8 cellular contexts compared by ENCODE assay signal in the genomic region with DNA sequence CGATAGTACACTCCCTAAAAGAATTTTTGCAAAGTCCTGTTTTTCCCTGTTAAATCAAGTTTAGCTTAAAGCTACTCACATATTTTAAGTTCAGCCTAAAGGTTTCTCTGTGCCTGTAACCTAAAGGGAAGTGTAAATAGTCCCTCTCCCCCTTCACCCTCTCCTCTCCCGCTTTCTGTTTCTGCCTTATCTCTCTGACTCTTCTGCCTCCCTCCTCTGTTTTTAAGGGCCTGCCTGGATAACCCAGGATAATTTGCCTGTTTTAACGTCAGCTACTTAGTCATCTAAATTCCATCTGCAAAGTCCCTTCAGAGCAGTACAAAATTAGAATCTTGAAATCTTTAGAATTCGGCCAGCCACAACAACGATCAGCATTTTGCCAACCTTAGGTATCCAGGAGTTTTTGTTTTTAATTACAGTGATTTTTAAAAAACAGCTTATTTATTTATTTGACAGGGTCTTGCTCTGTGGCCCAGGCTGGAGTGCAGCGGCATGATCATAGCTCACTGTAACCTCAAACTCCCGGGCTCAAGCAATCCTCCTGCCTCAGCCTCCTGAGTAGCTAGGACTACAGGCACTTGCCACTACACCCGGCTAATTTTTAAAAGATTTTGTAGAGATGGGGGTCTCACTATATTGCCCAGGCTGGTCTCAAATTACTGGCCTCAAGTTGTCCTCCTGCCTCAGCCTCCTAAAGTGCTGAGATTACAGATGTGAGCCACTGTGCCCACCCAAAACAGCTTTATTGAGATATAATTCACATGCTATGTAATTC.
DNase-seq lines count a peak whose midpoint lies in the region; ATAC-seq lines count a peak whose summit lies in the region.

No MANE protein-coding gene starts in this region.

- H3K4me1 Mint-ChIP-seq in activated naive CD4-positive, alpha-beta T cell treated with anti-CD3 and anti-CD28 coated beads, Interleukin-2, amount 10 ng/mL, durations not matched to agents 7 days and 5 days = peaks cover 16% of the 10 kb centered on the region
- H3K4me1 Mint-ChIP-seq in natural killer cell treated with Interleukin-12 subunit alpha and Interleukin-12 subunit beta and Interleukin-15 and Interleukin-18, amount 100 ng/mL, for 72 hours (ENCODE audit: low read depth in 2 of 2) = peaks cover 16 to 18% of the 10 kb centered on the region in 2 donors

- H3K4me3 Mint-ChIP-seq in activated naive CD4-positive, alpha-beta T cell treated with anti-CD3 and anti-CD28 coated beads, Interleukin-2, amount 10 ng/mL, durations not matched to agents 7 days and 5 days = peak overlapping the region; percentile 36
- H3K4me3 Mint-ChIP-seq in natural killer cell treated with Interleukin-12 subunit alpha and Interleukin-12 subunit beta and Interleukin-15 and Interleukin-18, amount 100 ng/mL, for 72 hours = peak overlapping the region; percentile 91

- H3K9me3 ChIP-seq in SK-N-MC (ENCODE audit: low read depth, low read length) = no peaks in the 10 kb centered on the region
- H3K9me3 ChIP-seq in effector memory CD4-positive, alpha-beta T cell (ENCODE audit: control insufficient read depth, low read length) = no peaks in the 10 kb centered on the region

- H3K36me3 ChIP-seq in SK-N-MC (ENCODE audit: insufficient read depth, low read length) = no peaks in the 10 kb centered on the region
- no peaks in the 10 kb centered on the region for H3K36me3 ChIP-seq in effector memory CD4-positive, alpha-beta T cell (ENCODE audit: control insufficient read depth, insufficient read depth, low read length)

- peak; percentile 45 for ATAC-seq in HG03025 (IDR thresholded peaks at IDR 0.05; ENCODE audit: low FRiP score, unreplicated experiment)
- ATAC-seq in esophagus mucosa = peak; percentile 17
- peak; percentile 25 to 34 for ATAC-seq in natural killer cell treated with Interleukin-12 subunit alpha and Interleukin-12 subunit beta and Interleukin-15 and Interleukin-18, amount 100 ng/mL, for 72 hours

- CTCF ChIA-PET in activated naive CD4-positive, alpha-beta T cell treated with anti-CD3 and anti-CD28 coated beads, Interleukin-2, amount 10 ng/mL, durations not matched to agents 7 days and 5 days (lab: Charles Lee) = interaction anchor here (0.5 to 5.4 kb wide), 45 partner anchors 8 to 509 kb away, joined by 3 to 65 read pairs (median 5); a partner anchor contains a TSS

- H3K9ac ChIP-seq in SK-N-MC (ENCODE audit: insufficient read length) = peak overlapping the region; percentile 70

- no peaks in the 10 kb centered on the region for H3K9me3 Mint-ChIP-seq in activated naive CD4-positive, alpha-beta T cell treated with anti-CD3 and anti-CD28 coated beads, Interleukin-2, amount 10 ng/mL, durations not matched to agents 7 days and 5 days
- no peaks in the 10 kb centered on the region for H3K9me3 Mint-ChIP-seq in natural killer cell treated with Interleukin-12 subunit alpha and Interleukin-12 subunit beta and Interleukin-15 and Interleukin-18, amount 100 ng/mL, for 72 hours

- peaks cover 7% of the 10 kb centered on the region for H3K4me1 ChIP-seq in effector memory CD4-positive, alpha-beta T cell (ENCODE audit: control insufficient read depth, insufficient read depth, low read length, poor library complexity, severe bottlenecking)

- H3K4me3 ChIP-seq in SK-N-MC = peak overlapping the region; percentile 67
- H3K4me3 ChIP-seq in effector memory CD4-positive, alpha-beta T cell (ENCODE audit: insufficient read depth, low read depth, low read length, poor library complexity, severe bottlenecking) = no peak overlapping the region

- H3K27ac ChIP-seq in SK-N-MC = peak overlapping the region; percentile 52; the same call in 1 of the 2 replicates
- no peak overlapping the region for H3K27ac ChIP-seq in effector memory CD4-positive, alpha-beta T cell (ENCODE audit: insufficient read depth, low read length, poor library complexity, severe bottlenecking)

- no peaks in the 10 kb centered on the region for H3K27me3 ChIP-seq in effector memory CD4-positive, alpha-beta T cell (replicated peaks; ENCODE audit: control insufficient read depth, insufficient read depth, low read length, poor library complexity, severe bottlenecking)

- peak overlapping the region; percentile 85 for H3K27ac Mint-ChIP-seq in activated naive CD4-positive, alpha-beta T cell treated with anti-CD3 and anti-CD28 coated beads, Interleukin-2, amount 10 ng/mL, durations not matched to agents 7 days and 5 days
- peak overlapping the region; percentile 86 to 88 for H3K27ac Mint-ChIP-seq in natural killer cell treated with Interleukin-12 subunit alpha and Interleukin-12 subunit beta and Interleukin-15 and Interleukin-18, amount 100 ng/mL, for 72 hours

- H3K27me3 Mint-ChIP-seq in activated naive CD4-positive, alpha-beta T cell treated with anti-CD3 and anti-CD28 coated beads, Interleukin-2, amount 10 ng/mL, durations not matched to agents 7 days and 5 days = peaks cover 12% of the 10 kb centered on the region
- H3K27me3 Mint-ChIP-seq in natural killer cell treated with Interleukin-12 subunit alpha and Interleukin-12 subunit beta and Interleukin-15 and Interleukin-18, amount 100 ng/mL, for 72 hours = peaks cover 0 to 4% of the 10 kb centered on the region in 2 donors

- no peak for DNase-seq in activated naive CD4-positive, alpha-beta T cell treated with anti-CD3 and anti-CD28 coated beads, Interleukin-2, amount 10 ng/mL, durations not matched to agents 7 days and 5 days
- DNase-seq in activated naive CD4-positive, alpha-beta T cell treated with anti-CD3 and anti-CD28 coated beads, Interleukin-2, amount 50 U/mL, for 16 hours = no peak
- DNase-seq in SK-N-MC (ENCODE audit: low read depth, low spot score) (no peak), D341Med (ENCODE audit: low spot score) (no peak)
- DNase-seq in natural killer cell treated with Interleukin-12 subunit alpha and Interleukin-12 subunit beta and Interleukin-15 and Interleukin-18, amount 100 ng/mL, for 72 hours (ENCODE audit: low spot score) = no peak
- DNase-seq in effector memory CD4-positive, alpha-beta T cell = no peak

- no peaks in the 10 kb centered on the region for H3K36me3 Mint-ChIP-seq in activated naive CD4-positive, alpha-beta T cell treated with anti-CD3 and anti-CD28 coated beads, Interleukin-2, amount 10 ng/mL, durations not matched to agents 7 days and 5 days
- H3K36me3 Mint-ChIP-seq in natural killer cell treated with Interleukin-12 subunit alpha and Interleukin-12 subunit beta and Interleukin-15 and Interleukin-18, amount 100 ng/mL, for 72 hours = no peaks in the 10 kb centered on the region
